ENCODE assay signal across 25 cellular contexts in genomic region chr17:14360851-14361250, GRCh38. TPM values are rescaled to one million over a fixed set of nuclear protein-coding genes. Genes with fewer than 3 reads are reported as not detected.
A peak's percentile ranks its signal among the peaks of the same experiment; 100 is the strongest.
DNase-seq lines count a peak whose midpoint lies in the region; ATAC-seq, FAIRE-seq and TF ChIP-seq lines count a peak whose summit lies in the region.
"Had no signal": no experiment of that assay in that cellular context is flagged by ENCODE, and none has a peak within 500 bp of the region (broad histone marks: within the 10 kb centered on the region; RNA-seq: fewer than 3 reads in every experiment).

No MANE protein-coding gene starts in this region.

- POLR2A ChIA-PET in H1 (lab: Charles Lee; ENCODE audit: partially characterized antibody): no interaction called here

- H3K36me3 Mint-ChIP-seq in natural killer cell treated with Interleukin-12 subunit alpha and Interleukin-12 subunit beta and Interleukin-15 and Interleukin-18, amount 100 ng/mL, for 72 hours: no peaks in the 10 kb centered on the region
- H3K36me3 Mint-ChIP-seq in natural killer cell: no peaks in the 10 kb centered on the region
- H3K36me3 Mint-ChIP-seq: CD4-positive, alpha-beta memory T cell had no signal

- no peak overlapping the region for H3K14ac ChIP-seq in H1 (ENCODE audit: insufficient read length)

- H4K91ac ChIP-seq in H1 (replicated peaks; ENCODE audit: insufficient read length, low read length): no peak overlapping the region

- no peak for ATAC-seq in natural killer cell treated with Interleukin-12 subunit alpha and Interleukin-12 subunit beta and Interleukin-15 and Interleukin-18, amount 100 ng/mL, for 72 hours
- ATAC-seq in natural killer cell (no peak), mucosa of descending colon (no peak)
- ATAC-seq: GM12878, Panc1, SK-N-SH treated with all-trans-retinoic acid at 6 μM for 48 hours had no signal

- no peaks in the 10 kb centered on the region for H3K79me1 ChIP-seq in H1 (ENCODE audit: low read depth, low read length)

- H3K9me3 Mint-ChIP-seq in natural killer cell treated with Interleukin-12 subunit alpha and Interleukin-12 subunit beta and Interleukin-15 and Interleukin-18, amount 100 ng/mL, for 72 hours: no peaks in the 10 kb centered on the region
- no peaks in the 10 kb centered on the region for H3K9me3 Mint-ChIP-seq in natural killer cell

- no peak overlapping the region for H3K4me2 ChIP-seq in H1 (ENCODE audit: insufficient read depth in 1 of 2, low read depth in 2 of 2, low read length in 2 of 2)

- no peak overlapping the region for H4K8ac ChIP-seq in H1 (ENCODE audit: extremely low read depth, insufficient read depth, low read length)

- no peak overlapping the region for H3K23ac ChIP-seq in H1 (ENCODE audit: insufficient read length)

- H3K27me3 Mint-ChIP-seq in natural killer cell treated with Interleukin-12 subunit alpha and Interleukin-12 subunit beta and Interleukin-15 and Interleukin-18, amount 100 ng/mL, for 72 hours: peaks cover 7 to 14% of the 10 kb centered on the region in 2 donors
- peaks cover 15 to 26% of the 10 kb centered on the region in 2 donors for H3K27me3 Mint-ChIP-seq in natural killer cell (ENCODE audit: low read depth in 2 of 2)
- H3K27me3 Mint-ChIP-seq: CD4-positive, alpha-beta memory T cell had no signal

- H3K9ac ChIP-seq in H1 (replicated peaks in 1 of 4; ENCODE audit: extremely low read depth in 1 of 4, low read depth in 3 of 4, low read length in 3 of 4): no peak overlapping the region
- H3K9ac ChIP-seq: GM23248 had no signal

- no peak overlapping the region for H2BK5ac ChIP-seq in H1 (ENCODE audit: low read depth, low read length)

- CTCF ChIA-PET in H1 (lab: Charles Lee; ENCODE audit: partially characterized antibody): no interaction called here

- H3K4ac ChIP-seq in H1 (replicated peaks; ENCODE audit: insufficient read length, low read depth, low read length): no peak overlapping the region

- H2BK12ac ChIP-seq in H1 (ENCODE audit: low read depth, low read length): 0 out of 2 replicates have a peak overlapping the region, but pooled peaks have one; percentile 27

- no peak overlapping the region for H2AFZ ChIP-seq in H1 (ENCODE audit: low read length)
- H2AFZ ChIP-seq: GM23248 had no signal

- H3K27ac ChIP-seq in H1 (ENCODE audit: low read depth, low read length) (no peak overlapping the region), caudate nucleus (ENCODE audit: low read depth, low read length) (no peak overlapping the region)
- H3K27ac ChIP-seq: GM23248, HL-60 had no signal

- H2BK15ac ChIP-seq in H1 (ENCODE audit: low read length): no peak overlapping the region

- H2AK5ac ChIP-seq in H1 (ENCODE audit: low read depth, low read length): no peak overlapping the region

- no peak overlapping the region for H3K18ac ChIP-seq in H1 (ENCODE audit: extremely low read depth, low read length)

- no peaks in the 10 kb centered on the region for H3K79me2 ChIP-seq in H1 (ENCODE audit: control insufficient read depth in 1 of 2, insufficient read depth in 2 of 2, low read length in 2 of 2)

- no peak overlapping the region for H2BK120ac ChIP-seq in H1 (replicated peaks; ENCODE audit: low read depth, low read length)

- TF ChIP-seq RAD21 in H1 (IDR thresholded peaks at IDR 0.05 in 1 of 2, conservative IDR thresholded peaks at IDR 0.05 in 1 of 2; ENCODE audit: low read depth in 2 of 2, low read length in 2 of 2): no peak

- no peak for FAIRE-seq in H1 (lab: Jason Lieb, UNC)
- FAIRE-seq: A204.1, GM12878 had no signal

- no peaks in the 10 kb centered on the region for H4K20me1 ChIP-seq in H1 (replicated peaks in 1 of 2; ENCODE audit: control insufficient read depth in 1 of 2, insufficient read depth in 2 of 2, low read length in 2 of 2)

- peak overlapping the region in 1 of 2 donors; percentile 67 for H3K27ac Mint-ChIP-seq in natural killer cell treated with Interleukin-12 subunit alpha and Interleukin-12 subunit beta and Interleukin-15 and Interleukin-18, amount 100 ng/mL, for 72 hours
- peak overlapping the region in 1 of 2 donors; percentile 27 for H3K27ac Mint-ChIP-seq in natural killer cell

- H3K4me1 Mint-ChIP-seq in natural killer cell treated with Interleukin-12 subunit alpha and Interleukin-12 subunit beta and Interleukin-15 and Interleukin-18, amount 100 ng/mL, for 72 hours (ENCODE audit: low read depth in 2 of 2): peaks cover 20 to 21% of the 10 kb centered on the region in 2 donors
- peaks cover 22 to 26% of the 10 kb centered on the region in 2 donors for H3K4me1 Mint-ChIP-seq in natural killer cell

- no peak overlapping the region for H3K56ac ChIP-seq in H1 (replicated peaks; ENCODE audit: insufficient read length, low read depth, low read length)

- TF ChIP-seq EP300 in H1 (IDR thresholded peaks at IDR 0.05; ENCODE audit: borderline replicate concordance in 1 of 2, low read depth in 2 of 2, low read length in 2 of 2): no peak

- no peak overlapping the region for H2BK20ac ChIP-seq in H1 (ENCODE audit: low read length)

- H3K9me3 ChIP-seq in H1 (ENCODE audit: insufficient read depth in 2 of 2, low read depth in 1 of 2, low read length in 1 of 2) (no peaks in the 10 kb centered on the region), mucosa of descending colon (no peaks in the 10 kb centered on the region)
- H3K9me3 ChIP-seq: Caco-2, HAP-1 had no signal

- H3K36me3 ChIP-seq in H1 (ENCODE audit: control insufficient read depth in 2 of 4, insufficient read depth in 4 of 4, low read length in 3 of 4) (no peaks in the 10 kb centered on the region), mucosa of descending colon (ENCODE audit: low read depth) (no peaks in the 10 kb centered on the region)
- H3K36me3 ChIP-seq: HAP-1 had no signal

- DNase-seq in natural killer cell treated with Interleukin-12 subunit alpha and Interleukin-12 subunit beta and Interleukin-15 and Interleukin-18, amount 100 ng/mL, for 72 hours (ENCODE audit: low spot score): no peak
- DNase-seq in natural killer cell: no peak
- DNase-seq in MV-4-11 (lab: John Stamatoyannopoulos, UW): peak; percentile 39
- no peak for DNase-seq in H1 (ENCODE audit: low read depth in 1 of 2, low spot score in 2 of 2)
- no peak for DNase-seq in mucosa of descending colon
- no peak for DNase-seq in retina
- no peak for DNase-seq in caudate nucleus (lab: John Stamatoyannopoulos, UW)
- DNase-seq: Caco-2; CD4-positive, alpha-beta memory T cell; DMS 273 treated with DMSO at 0.1 percent for 48 hours; DND-41; GM23248; KG1; NCI-H1436 treated with DMSO at 0.1 percent for 48 hours; NCI-H1930; NCI-H226; NCI-H510A treated with DMSO at 0.1 percent for 48 hours; NCI-H774; NK-92 treated with Interleukin-12 subunit alpha and Interleukin-12 subunit beta, amount 100 ng/mL, for 24 hours had no signal

- WGBS in H1 (ENCODE audit: extremely low coverage in 1 of 2, insufficient coverage in 1 of 2, insufficient read length in 1 of 2, insufficient replicate concordance in 2 of 2, low coverage in 1 of 2, low lambda C conversion rate in 2 of 2, missing lambda C conversion rate in 1 of 2), 2 experiments: 86% methylated on average over 4 of the region's 4 CpGs; no CpG with 5 or more reads in 1 of the 2 experiments

- no peak for TF ChIP-seq CTCF in natural killer cell (IDR thresholded peaks at IDR 0.05)
- TF ChIP-seq CTCF in H1 (IDR thresholded peaks at IDR 0.05; ENCODE audit: control extremely low read depth in 1 of 3, insufficient read depth in 1 of 3, low read depth in 1 of 3, low read length in 3 of 3): no peak
- no peak for TF ChIP-seq CTCF in mucosa of descending colon (IDR thresholded peaks at IDR 0.05)

- H3K23me2 ChIP-seq in H1 (ENCODE audit: low read depth, low read length): no peaks in the 10 kb centered on the region

- peak overlapping the region; percentile 15 for H3K4me3 Mint-ChIP-seq in natural killer cell treated with Interleukin-12 subunit alpha and Interleukin-12 subunit beta and Interleukin-15 and Interleukin-18, amount 100 ng/mL, for 72 hours
- no peak overlapping the region for H3K4me3 Mint-ChIP-seq in natural killer cell
- H3K4me3 Mint-ChIP-seq: CD4-positive, alpha-beta memory T cell had no signal

- H3K4me3 ChIP-seq in H1 (ENCODE audit: extremely low read depth in 1 of 4, insufficient read depth in 2 of 4, low read depth in 3 of 4, low read length in 4 of 4): no peak overlapping the region
- no peak overlapping the region for H3K4me3 ChIP-seq in mucosa of descending colon
- H3K4me3 ChIP-seq: GM12878, GM23248, HAP-1 had no signal

- TF ChIP-seq POLR2A in H1 (IDR thresholded peaks at IDR 0.05; ENCODE audit: control extremely low read depth in 1 of 2, low read depth in 2 of 2, low read length in 2 of 2): no peak

- H3K4me1 ChIP-seq in H1 (replicated peaks in 1 of 4; ENCODE audit: control insufficient read depth in 3 of 4, insufficient read depth in 4 of 4, low read length in 3 of 4) (peaks cover 0 to 6% (median 3%) of the 10 kb centered on the region in 4 experiments; a peak in 3 of 7 replicates), mucosa of descending colon (ENCODE audit: low read depth) (no peaks in the 10 kb centered on the region)
- H3K4me1 ChIP-seq: Caco-2, HAP-1 had no signal

- H4K5ac ChIP-seq in H1 (ENCODE audit: insufficient read length, low read depth, low read length): no peak overlapping the region

- H3K27me3 ChIP-seq in H1 (replicated peaks in 1 of 4; ENCODE audit: control insufficient read depth in 3 of 4, extremely low read depth in 1 of 4, insufficient read depth in 3 of 4, low read length in 3 of 4): no peaks in the 10 kb centered on the region

- intact Hi-C loops in natural killer cell (cut with micrococcal nuclease): no loop called here
- intact Hi-C loops in mucosa of descending colon (cut with DNase I, micrococcal nuclease): no loop called here

TF ChIP-seq in H1, 55 proteins besides CTCF, POLR2A, EP300 and RAD21 (continues in another document):
- TF ChIP-seq HDAC2 (IDR thresholded peaks at IDR 0.05; ENCODE audit: borderline replicate concordance in 1 of 2, low read depth in 2 of 2, low read length in 2 of 2) (no peak), RBBP5 (IDR thresholded peaks at IDR 0.05; ENCODE audit: borderline replicate concordance, low read depth, low read length) (no peak), CTBP2 (IDR thresholded peaks at IDR 0.05; ENCODE audit: borderline replicate concordance, insufficient read depth, insufficient read length, low read length) (no peak), FOSL1 (IDR thresholded peaks at IDR 0.05; ENCODE audit: insufficient read depth, low read depth, low read length) (no peak)

RNA-seq across cellular contexts. Expression of gene HS3ST3B1, which starts 60.0 kb away (rescaled TPM):
- total RNA-seq in natural killer cell treated with Interleukin-12 subunit alpha and Interleukin-12 subunit beta and Interleukin-15 and Interleukin-18, amount 100 ng/mL, for 72 hours: 10 to 100 TPM; 13.2 to 22.0 TPM
- total RNA-seq in natural killer cell: 10 to 100 TPM; 14.1 to 18.6 (median 17.1) TPM
- 14.0 and 14.4 TPM in 2 replicates for total RNA-seq in H1 (2021; fragmentation: NEBNext Ultra II Directional; extraction: Animal tissue kit (Norgen Biotek cat#: 25700))
- polyA plus RNA-seq in H1 (2011; rRNA removed): 4.7 and 6.1 TPM in 2 replicates
- polyA plus RNA-seq in H1 (2011; cell fraction: cytosol; rRNA removed): 5.6 TPM
- 7.2 TPM for polyA plus RNA-seq in H1 (2011; cell fraction: nucleus; rRNA removed)
- 6.1 to 7.0 TPM (median 6.9 TPM) in 4 replicates for polyA plus RNA-seq in H1 (2012, experiment 1 of 2)
- polyA plus RNA-seq in H1 (2012, experiment 2 of 2): 2.1 TPM
- 6.1 TPM for polyA plus RNA-seq in H1 (2013, experiment 1 of 2)
- polyA plus RNA-seq in H1 (2013, experiment 2 of 2): 6.8 TPM
- 11.3 and 12.4 TPM in 2 replicates for polyA minus RNA-seq in H1 (2011; rRNA and poly(A)+ RNA removed)
- polyA minus RNA-seq in H1 (2011; cell fraction: cytosol; rRNA and poly(A)+ RNA removed): 14.5 TPM
- 23.0 TPM for polyA minus RNA-seq in H1 (2011; cell fraction: nucleus; rRNA and poly(A)+ RNA removed)
- total RNA-seq in mucosa of descending colon: 1 to 10 TPM; 1.4 to 1.6 (median 1.5) TPM
